Comparison of ENCODE assay signal across 1 cellular context in the genomic region with DNA sequence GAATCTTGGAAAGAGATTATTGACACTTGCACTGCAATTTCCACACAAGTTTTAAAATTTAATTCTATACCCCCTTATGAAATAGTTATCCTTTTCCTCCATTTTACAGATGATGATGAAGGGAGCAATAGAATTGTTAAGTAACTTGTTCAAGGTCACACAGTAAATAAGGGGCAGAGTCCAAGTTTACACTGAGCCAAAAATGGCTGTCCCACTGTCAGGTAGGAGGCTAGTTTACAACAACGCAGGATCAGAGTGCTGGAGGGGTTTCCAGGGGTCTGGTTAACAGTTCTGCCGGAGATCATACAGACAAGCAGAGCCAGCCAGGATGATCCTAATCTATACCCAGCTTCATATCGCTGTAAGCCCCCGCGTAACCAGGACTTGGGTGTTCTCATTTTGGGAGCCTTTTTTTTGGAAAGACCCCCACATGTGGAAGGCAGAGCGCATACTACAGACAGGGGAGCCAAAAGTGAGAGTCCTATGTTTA.
TF ChIP-seq lines count a peak whose summit lies in the region.

No MANE protein-coding gene starts in this region.

TF ChIP-seq in endothelial cell of umbilical vein, 7 proteins besides CTCF, POLR2A, EP300 and RAD21 (continued from another document):
- no peak for TF ChIP-seq POLR2AphosphoS5 (IDR thresholded peaks at IDR 0.05; ENCODE audit: insufficient read depth, low read depth, low read length)
